Comparison of ENCODE assay signal across 1 cellular context in the genomic region with DNA sequence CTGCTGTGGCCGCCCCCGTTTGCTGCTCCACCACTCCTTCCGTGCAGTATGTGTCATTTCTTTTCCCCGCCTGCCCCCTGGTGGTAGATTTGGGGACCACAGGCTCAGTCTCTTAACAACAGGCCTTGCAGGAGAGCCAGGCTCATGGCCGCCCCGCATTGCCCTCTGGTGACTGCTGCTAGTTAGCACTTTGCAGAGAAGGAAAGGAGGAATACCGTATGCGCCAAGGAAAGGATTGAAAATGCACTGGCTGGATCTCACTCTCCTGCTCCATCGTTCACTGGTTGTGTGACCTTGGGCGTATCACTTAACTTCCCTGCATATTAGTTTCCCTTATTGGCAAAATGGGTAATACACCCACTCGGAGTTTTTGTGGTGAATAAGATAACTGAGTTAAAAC.
TF ChIP-seq lines count a peak whose summit lies in the region.

No MANE protein-coding gene starts in this region.

TF ChIP-seq in GM12878, 131 proteins besides CTCF, POLR2A, EP300 and RAD21 (continued from another document):
- no peak for TF ChIP-seq ATF2 (IDR thresholded peaks at IDR 0.05; ENCODE audit: low read length)
- peak; percentile 37; the same call in 1 of the 2 replicates for TF ChIP-seq ZNF592 (IDR thresholded peaks at IDR 0.05)
- TF ChIP-seq KDM1A (IDR thresholded peaks at IDR 0.05; ENCODE audit: borderline replicate concordance), result no peak
- no peak for TF ChIP-seq SKIL (IDR thresholded peaks at IDR 0.05; ENCODE audit: low read depth, poor library complexity, severe bottlenecking)
- 0 out of 2 replicates have a peak, but pooled peaks have one; percentile 25 for TF ChIP-seq IRF4 (IDR thresholded peaks at IDR 0.05; ENCODE audit: low read depth, low read length)
- no peak for TF ChIP-seq TCF3 (IDR thresholded peaks at IDR 0.05; ENCODE audit: borderline replicate concordance, insufficient read depth, low read depth, low read length)
- no peak for TF ChIP-seq TARDBP (IDR thresholded peaks at IDR 0.05; ENCODE audit: borderline replicate concordance)
- peak; percentile 70 for TF ChIP-seq YY1 (IDR thresholded peaks at IDR 0.05; ENCODE audit: low read depth, low read length)
- TF ChIP-seq NFIC (IDR thresholded peaks at IDR 0.05; ENCODE audit: low read depth, low read length), result no peak
- TF ChIP-seq, protein P1, sequence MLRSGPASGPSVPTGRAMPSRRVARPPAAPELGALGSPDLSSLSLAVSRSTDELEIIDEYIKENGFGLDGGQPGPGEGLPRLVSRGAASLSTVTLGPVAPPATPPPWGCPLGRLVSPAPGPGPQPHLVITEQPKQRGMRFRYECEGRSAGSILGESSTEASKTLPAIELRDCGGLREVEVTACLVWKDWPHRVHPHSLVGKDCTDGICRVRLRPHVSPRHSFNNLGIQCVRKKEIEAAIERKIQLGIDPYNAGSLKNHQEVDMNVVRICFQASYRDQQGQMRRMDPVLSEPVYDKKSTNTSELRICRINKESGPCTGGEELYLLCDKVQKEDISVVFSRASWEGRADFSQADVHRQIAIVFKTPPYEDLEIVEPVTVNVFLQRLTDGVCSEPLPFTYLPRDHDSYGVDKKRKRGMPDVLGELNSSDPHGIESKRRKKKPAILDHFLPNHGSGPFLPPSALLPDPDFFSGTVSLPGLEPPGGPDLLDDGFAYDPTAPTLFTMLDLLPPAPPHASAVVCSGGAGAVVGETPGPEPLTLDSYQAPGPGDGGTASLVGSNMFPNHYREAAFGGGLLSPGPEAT (IDR thresholded peaks at IDR 0.05; ENCODE audit: low read depth), result no peak
- no peak for TF ChIP-seq BMI1 (IDR thresholded peaks at IDR 0.05; ENCODE audit: borderline replicate concordance)
- no peak for TF ChIP-seq JUND (IDR thresholded peaks at IDR 0.05; ENCODE audit: low read depth, low read length)
- peak; percentile 62 for TF ChIP-seq RELA (IDR thresholded peaks at IDR 0.05; ENCODE audit: borderline replicate concordance, partially characterized antibody)
- TF ChIP-seq RUNX3 (IDR thresholded peaks at IDR 0.05; ENCODE audit: low read length), result peak; percentile 50; the same call in 1 of the 2 replicates
